18 cellular contexts compared by ENCODE assay signal in the genomic region with DNA sequence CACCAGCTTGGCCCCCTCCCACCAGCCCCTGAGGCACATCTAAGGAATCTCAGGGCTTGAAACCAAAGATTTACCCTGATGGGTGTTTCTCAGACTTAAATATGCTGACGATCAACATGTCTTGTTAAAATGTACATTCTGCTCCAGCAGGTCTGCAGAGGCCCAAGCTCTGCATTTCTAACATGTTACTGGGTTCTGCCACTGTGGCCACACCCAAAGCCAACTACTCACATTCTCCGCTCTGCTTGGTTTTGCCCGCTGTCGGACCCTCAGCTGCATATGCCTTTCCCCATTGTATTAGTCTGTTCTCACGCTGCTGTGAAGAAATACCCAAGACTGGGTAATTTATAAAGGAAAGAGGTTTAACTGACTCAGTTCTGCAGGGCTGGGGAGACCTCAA. TPM values are rescaled to one million over a fixed set of nuclear protein-coding genes. Genes with fewer than 3 reads are reported as not detected.
DNase-seq lines count a peak whose midpoint lies in the region; ATAC-seq and TF ChIP-seq lines count a peak whose summit lies in the region.
"Had no signal": no experiment of that assay in that cellular context is flagged by ENCODE, and none has a peak within 500 bp of the region (broad histone marks: within the 10 kb centered on the region; RNA-seq: fewer than 3 reads in every experiment).

No MANE protein-coding gene starts in this region.

- H3K4me3 Mint-ChIP-seq in activated naive CD4-positive, alpha-beta T cell treated with anti-CD3 and anti-CD28 coated beads, Interleukin-2, amount 50 U/mL, for 24 hours: peak overlapping the region; percentile 9
- H3K4me3 Mint-ChIP-seq in activated B cell treated with CpG ODN at 0.5 μM for 24 hours: peak overlapping the region; percentile 29
- no peak overlapping the region for H3K4me3 Mint-ChIP-seq in activated CD4-positive, alpha-beta memory T cell treated with anti-CD3 and anti-CD28 coated beads for 36 hours
- H3K4me3 Mint-ChIP-seq: activated CD4-positive, alpha-beta T cell treated with anti-CD3 and anti-CD28 coated beads, Interleukin-2, amount 10 ng/mL, durations not matched to agents 7 days and 5 days; neural crest cell had no signal

- H3K4me1 Mint-ChIP-seq in activated naive CD4-positive, alpha-beta T cell treated with anti-CD3 and anti-CD28 coated beads, Interleukin-2, amount 50 U/mL, for 24 hours: peaks cover 98% of the 10 kb centered on the region
- peaks cover 92% of the 10 kb centered on the region for H3K4me1 Mint-ChIP-seq in activated B cell treated with CpG ODN at 0.5 μM for 24 hours
- peaks cover 92% of the 10 kb centered on the region for H3K4me1 Mint-ChIP-seq in activated CD4-positive, alpha-beta memory T cell treated with anti-CD3 and anti-CD28 coated beads for 36 hours (ENCODE audit: low read depth)

- CTCF ChIA-PET in activated B cell treated with CpG ODN at 0.5 μM for 24 hours (lab: Charles Lee): interaction anchor here (1.1 kb wide), 1 partner anchor 17 kb away, joined by 3 read pairs; no protein-coding TSS in a partner anchor
- CTCF ChIA-PET in activated CD4-positive, alpha-beta memory T cell treated with anti-CD3 and anti-CD28 coated beads for 36 hours (lab: Charles Lee): interaction anchor here (1.4 kb wide), 1 partner anchor 57 kb away, joined by 3 read pairs; no protein-coding TSS in a partner anchor

- peak overlapping the region; percentile 87 for H3K27ac Mint-ChIP-seq in activated naive CD4-positive, alpha-beta T cell treated with anti-CD3 and anti-CD28 coated beads, Interleukin-2, amount 50 U/mL, for 24 hours
- peak overlapping the region; percentile 86 for H3K27ac Mint-ChIP-seq in activated B cell treated with CpG ODN at 0.5 μM for 24 hours
- H3K27ac Mint-ChIP-seq in activated CD4-positive, alpha-beta memory T cell treated with anti-CD3 and anti-CD28 coated beads for 36 hours: no peak overlapping the region
- H3K27ac Mint-ChIP-seq: activated CD4-positive, alpha-beta T cell treated with anti-CD3 and anti-CD28 coated beads, Interleukin-2, amount 10 ng/mL, durations not matched to agents 7 days and 5 days had no signal

- intact Hi-C loops in activated B cell treated with CpG ODN at 0.5 μM for 24 hours (cut with micrococcal nuclease): loop anchor here (2.0 kb wide), 1 partner anchor 75 kb away; no protein-coding TSS in a partner anchor
- intact Hi-C loops in activated CD4-positive, alpha-beta memory T cell treated with anti-CD3 and anti-CD28 coated beads for 36 hours (cut with micrococcal nuclease): no loop called here

- H3K36me3 Mint-ChIP-seq in activated naive CD4-positive, alpha-beta T cell treated with anti-CD3 and anti-CD28 coated beads, Interleukin-2, amount 50 U/mL, for 24 hours: peaks cover 19% of the 10 kb centered on the region
- peaks cover 21% of the 10 kb centered on the region for H3K36me3 Mint-ChIP-seq in activated B cell treated with CpG ODN at 0.5 μM for 24 hours (ENCODE audit: low read depth)
- H3K36me3 Mint-ChIP-seq in activated CD4-positive, alpha-beta memory T cell treated with anti-CD3 and anti-CD28 coated beads for 36 hours: peaks cover 29% of the 10 kb centered on the region

- no peak for DNase-seq in activated naive CD4-positive, alpha-beta T cell treated with Interleukin-2 at 50 U/mL for 16 hours
- DNase-seq in activated B cell treated with CpG ODN at 0.5 μM for 24 hours (no peak), islet precursor cell (peak; percentile 41), SW 1271 (lab: John Stamatoyannopoulos, UW) (no peak)
- no peak for DNase-seq in activated effector memory CD4-positive, alpha-beta T cell treated with anti-CD3 and anti-CD28 coated beads, Interleukin-2, amount 50 U/mL, for 16 hours
- no peak for DNase-seq in activated CD4-positive, alpha-beta memory T cell treated with anti-CD3 and anti-CD28 coated beads for 36 hours
- DNase-seq: activated CD4-positive, alpha-beta T cell treated with anti-CD3 and anti-CD28 coated beads, Interleukin-2, amount 10 ng/mL, durations not matched to agents 7 days and 5 days; activated T-cell treated with anti-CD3 and anti-CD28 coated beads, Interleukin-2, amount 50 U/mL, for 1 hour; colonic mucosa; DMS 273 treated with DMSO at 0.1 percent for 48 hours; glutamatergic neuron; NCI-H2107; NCI-H510A treated with DMSO at 0.1 percent for 48 hours; stimulated activated CD4-positive, alpha-beta T cell treated with anti-CD3 and anti-CD28 coated beads, Interleukin-4, amount 100 ng/mL, for 24 hours had no signal

- no peak for TF ChIP-seq CTCF in activated B cell treated with CpG ODN at 0.5 μM for 24 hours (IDR thresholded peaks at IDR 0.05)

- no peak for ATAC-seq in activated B cell treated with CpG ODN at 0.5 μM for 24 hours (ENCODE audit: low read depth)
- no peak for ATAC-seq in GM19395 (IDR thresholded peaks at IDR 0.05; ENCODE audit: unreplicated experiment)
- ATAC-seq: A549 had no signal

- POLR2A ChIA-PET in activated B cell treated with CpG ODN at 0.5 μM for 24 hours (lab: Charles Lee): interaction anchor here (1.2 to 2.3 kb wide), 2 partner anchors 8 to 23 kb away, joined by 3 to 19 read pairs; no protein-coding TSS in a partner anchor
- POLR2A ChIA-PET in activated CD4-positive, alpha-beta memory T cell treated with anti-CD3 and anti-CD28 coated beads for 36 hours (lab: Charles Lee): interaction anchor here (1.0 kb wide), 1 partner anchor 12 kb away, joined by 4 read pairs; no protein-coding TSS in a partner anchor

- peaks cover 10% of the 10 kb centered on the region for H3K9me3 Mint-ChIP-seq in activated naive CD4-positive, alpha-beta T cell treated with anti-CD3 and anti-CD28 coated beads, Interleukin-2, amount 50 U/mL, for 24 hours
- no peaks in the 10 kb centered on the region for H3K9me3 Mint-ChIP-seq in activated B cell treated with CpG ODN at 0.5 μM for 24 hours
- H3K9me3 Mint-ChIP-seq in activated CD4-positive, alpha-beta memory T cell treated with anti-CD3 and anti-CD28 coated beads for 36 hours: peaks cover 4% of the 10 kb centered on the region

- H3K27me3 Mint-ChIP-seq in activated naive CD4-positive, alpha-beta T cell treated with anti-CD3 and anti-CD28 coated beads, Interleukin-2, amount 50 U/mL, for 24 hours: no peaks in the 10 kb centered on the region
- no peaks in the 10 kb centered on the region for H3K27me3 Mint-ChIP-seq in activated B cell treated with CpG ODN at 0.5 μM for 24 hours
- H3K27me3 Mint-ChIP-seq in activated CD4-positive, alpha-beta memory T cell treated with anti-CD3 and anti-CD28 coated beads for 36 hours: no peaks in the 10 kb centered on the region
- H3K27me3 Mint-ChIP-seq: activated CD4-positive, alpha-beta T cell treated with anti-CD3 and anti-CD28 coated beads, Interleukin-2, amount 10 ng/mL, durations not matched to agents 7 days and 5 days had no signal

RNA-seq across cellular contexts. Expression of gene PIP4K2A, which starts 8.8 kb away (rescaled TPM):
- 94.6 and 102 TPM in 2 replicates for total RNA-seq in activated B cell treated with CpG ODN at 0.5 μM for 24 hours
- total RNA-seq in activated CD4-positive, alpha-beta memory T cell treated with anti-CD3 and anti-CD28 coated beads for 36 hours: 100 to 1,000 TPM; 107 to 108 TPM
